9 cellular contexts compared by ENCODE assay signal in genomic region chr1:201503397-201504176, GRCh38. TPM values are rescaled to one million over a fixed set of nuclear protein-coding genes. Genes with fewer than 3 reads are reported as not detected.
DNase-seq lines count a peak whose midpoint lies in the region; ATAC-seq, FAIRE-seq and TF ChIP-seq lines count a peak whose summit lies in the region.
"Had no signal": no experiment of that assay in that cellular context is flagged by ENCODE, and none has a peak within 500 bp of the region (broad histone marks: within the 10 kb centered on the region; RNA-seq: fewer than 3 reads in every experiment).

No MANE protein-coding gene starts in this region.

- H3K27ac ChIP-seq in K562 (ENCODE audit: extremely low read depth, low read depth, low read length) (no peak overlapping the region), tibial artery (peak overlapping the region; percentile 93 to 97)
- H3K27ac ChIP-seq: 22Rv1 had no signal

- H3K79me2 ChIP-seq in K562 (ENCODE audit: control insufficient read depth, insufficient read depth, low read length) = no peaks in the 10 kb centered on the region

- POLR2A ChIA-PET in K562 (lab: Yijun Ruan, JAX) = interaction anchor here (0.6 to 1.6 kb wide), 7 partner anchors 9 to 40 kb away, joined by 3 to 6 read pairs (median 4); no protein-coding TSS in a partner anchor

- intact Hi-C loops in K562 (cut with micrococcal nuclease) (no loop called here), tibial artery (cut with DNase I; ENCODE audit: low total_unique reads) (no loop called here)

- no peak for TF ChIP-seq EP300 in K562 (IDR thresholded peaks at IDR 0.05; ENCODE audit: low read length)

- H3K36me3 ChIP-seq in K562 (ENCODE audit: control insufficient read depth, insufficient read depth, low read length) = no peaks in the 10 kb centered on the region
- H3K36me3 ChIP-seq in tibial artery = peaks cover 0 to 10% (median 9%) of the 10 kb centered on the region in 3 donors

- ATAC-seq in K562 = no peak
- no peak for ATAC-seq in HG02852 (IDR thresholded peaks at IDR 0.05; ENCODE audit: unreplicated experiment)

- TF ChIP-seq RAD21 in K562 (CRISPR knock-in tag; conservative IDR thresholded peaks at IDR 0.05 in 1 of 2, IDR thresholded peaks at IDR 0.05 in 1 of 2) = no peak

- in situ Hi-C loops in K562 (cut with MboI) = no loop called here

- no TSS peak for BruUV-seq in K562 (replicated peaks; lab: Mats Ljungman, UMichigan)

- DNase-seq in DMS 273 (lab: John Stamatoyannopoulos, UW; ENCODE audit: unreplicated experiment) = peak; percentile 78
- no peak for DNase-seq in DMS 273 treated with DMSO at 0.1 percent for 48 hours (lab: John Stamatoyannopoulos, UW)
- no peak for DNase-seq in K562 (ENCODE audit: extremely low read depth in 1 of 4, low spot score in 3 of 4)
- peak; percentile 77 for DNase-seq in kidney tubule cell (ENCODE audit: low spot score)
- peak; percentile 57 to 89 for DNase-seq in tibial artery
- no peak for DNase-seq in KG1 (lab: John Stamatoyannopoulos, UW)
- DNase-seq in NCI-H2196 treated with DMSO at 0.1 percent for 48 hours (lab: John Stamatoyannopoulos, UW; ENCODE audit: unreplicated experiment) = no peak

- CTCF ChIA-PET in K562 (lab: Yijun Ruan, JAX; ENCODE audit: low intra/inter-chr PET ratio) = no interaction called here

- TF ChIP-seq POLR2A in K562 (conservative IDR thresholded peaks at IDR 0.05) = no peak

- H3K4me3 ChIP-seq in K562 (no peak overlapping the region), tibial artery (peak overlapping the region; percentile 82 to 93)

- peak overlapping the region in 1 of 2 experiments; percentile 38; a peak in 1 of 4 replicates for H3K9ac ChIP-seq in K562 (ENCODE audit: insufficient read depth in 1 of 2, low read depth in 2 of 2, low read length in 2 of 2)

- peak; percentile 52 for FAIRE-seq in K562 (lab: Jason Lieb, UNC)

- no peaks in the 10 kb centered on the region for H3K9me1 ChIP-seq in K562 (ENCODE audit: control insufficient read depth, insufficient read depth, low read length)

- 20% methylated on average over 13 of the region's 13 CpGs for WGBS in K562 (ENCODE audit: insufficient coverage, low coverage, missing lambda C conversion rate)

- peaks cover 11 to 13% of the 10 kb centered on the region in 2 experiments for H3K4me1 ChIP-seq in K562 (replicated peaks in 1 of 2; ENCODE audit: control insufficient read depth in 2 of 2, insufficient read depth in 2 of 2, low read length in 2 of 2)
- H3K4me1 ChIP-seq in tibial artery = peaks cover 0 to 79% (median 62%) of the 10 kb centered on the region in 4 donors

- H3K27me3 ChIP-seq in K562 (ENCODE audit: control insufficient read depth in 2 of 2, insufficient read depth in 2 of 2, low read length in 2 of 2) (peaks cover 0 to 14% of the 10 kb centered on the region in 2 experiments; a peak in 1 of 5 replicates), tibial artery (no peaks in the 10 kb centered on the region)

- TF ChIP-seq CTCF in K562 (IDR thresholded peaks at IDR 0.05 in 2 of 3, conservative IDR thresholded peaks at IDR 0.05 in 1 of 3; ENCODE audit: insufficient read depth in 2 of 3, low read depth in 1 of 3, low read length in 3 of 3) (no peak), tibial artery (IDR thresholded peaks at IDR 0.05) (no peak)

- no peak overlapping the region for H2AFZ ChIP-seq in K562 (ENCODE audit: low read depth, low read length)

- no peaks in the 10 kb centered on the region for H3K9me3 ChIP-seq in K562 (replicated peaks; ENCODE audit: control insufficient read depth, insufficient read depth, low read depth, low read length)
- no peaks in the 10 kb centered on the region for H3K9me3 ChIP-seq in tibial artery

- no peaks in the 10 kb centered on the region for H4K20me1 ChIP-seq in K562 (replicated peaks; ENCODE audit: control insufficient read depth, insufficient read depth, low read length)

- no peak overlapping the region for H3K4me2 ChIP-seq in K562 (ENCODE audit: insufficient read depth, low read length)

TF ChIP-seq in K562, 482 proteins besides CTCF, POLR2A, EP300 and RAD21 (continues in another document):
- no peak for TF ChIP-seq DACH1 (IDR thresholded peaks at IDR 0.05; ENCODE audit: partially characterized antibody)
- TF ChIP-seq ATF3 (IDR thresholded peaks at IDR 0.05) = peak; percentile 53; the same call in 1 of the 2 replicates
- no peak for TF ChIP-seq ATF3 (CRISPR knock-in tag; conservative IDR thresholded peaks at IDR 0.05)
- TF ChIP-seq CREM (IDR thresholded peaks at IDR 0.05; ENCODE audit: low read depth) = 0 out of 2 replicates have a peak, but pooled peaks have one; percentile 36
- no peak for TF ChIP-seq IRF2 (CRISPR knock-in tag; IDR thresholded peaks at IDR 0.05)
- TF ChIP-seq CREB1 (IDR thresholded peaks at IDR 0.05) = peak; percentile 26; the same call in 1 of the 2 replicates
- no peak for TF ChIP-seq CREB1 (CRISPR knock-in tag; IDR thresholded peaks at IDR 0.05)

RNA-seq across cellular contexts. Expression of gene CSRP1, which starts 3.3 kb away (rescaled TPM):
- 6.5 and 10.3 TPM in 2 replicates for total RNA-seq in K562 (2011; cell fraction: chromatin; rRNA removed; ENCODE audit: low replicate concordance)
- total RNA-seq in K562 (2011; cell fraction: nucleolus; rRNA removed) = 7.0 and 7.5 TPM in 2 replicates
- 7.3 and 8.9 TPM in 2 replicates for total RNA-seq in K562 (2011; cell fraction: nucleoplasm; rRNA removed)
- total RNA-seq in K562 (2014; rRNA removed) (23.7 and 30.8 TPM in 2 replicates), K562 (2014; rRNA removed; fragmentation: Illumina TruSeq; extraction: Trizol) (19.6 and 22.6 TPM in 2 replicates), K562 (2015; rRNA removed; fragmentation: Illumina TruSeq; extraction: Trizol) (28.3 and 30.3 TPM in 2 replicates), K562 (2021) (25.7 and 28.2 TPM in 2 replicates)
- polyA plus RNA-seq in K562 (2011; rRNA removed) (21.3 and 23.7 TPM in 2 replicates), K562 (2014; fragmentation: Illumina TruSeq; extraction: Trizol) (34.6 and 39.4 TPM in 2 replicates), K562 (2014; fragmentation: Nextera tagmentation; extraction: Ambion mirVana) (10 to 100 TPM in 1 of 2 experiments, 1 to 10 TPM in 1; 6.8 to 11.0 TPM), K562 (2014; rRNA removed) (24.9 and 32.1 TPM in 2 replicates)
- polyA plus RNA-seq in K562 (2011; cell fraction: cytosol; rRNA removed) = 29.2 and 43.4 TPM in 2 replicates
- 14.3 and 20.0 TPM in 2 replicates for polyA plus RNA-seq in K562 (2011; cell fraction: nucleus; rRNA removed)
- 39.0 and 47.5 TPM in 2 replicates for polyA plus RNA-seq in K562 (2012)
- 14.3 and 19.7 TPM in 2 replicates for polyA minus RNA-seq in K562 (2011; rRNA and poly(A)+ RNA removed)
- polyA minus RNA-seq in K562 (2011; cell fraction: cytosol; rRNA and poly(A)+ RNA removed) = 12.0 and 16.7 TPM in 2 replicates
- 7.7 and 8.8 TPM in 2 replicates for polyA minus RNA-seq in K562 (2011; cell fraction: nucleus; rRNA and poly(A)+ RNA removed)

RNA-seq across cellular contexts. Expression of gene PHLDA3, which starts 34.6 kb away (rescaled TPM):
- total RNA-seq in K562 (2011; cell fraction: chromatin; rRNA removed; ENCODE audit: low replicate concordance) = not detected in 2 replicates
- total RNA-seq in K562 (2011; cell fraction: nucleolus; rRNA removed) = not detected in 2 replicates
- not detected in 2 replicates for total RNA-seq in K562 (2011; cell fraction: nucleoplasm; rRNA removed)
- total RNA-seq in K562 (2014; rRNA removed) (0.27 TPM in 1 of 2 replicates, not detected in the other), K562 (2014; rRNA removed; fragmentation: Illumina TruSeq; extraction: Trizol) (not detected in 2 replicates), K562 (2015; rRNA removed; fragmentation: Illumina TruSeq; extraction: Trizol) (not detected in 2 replicates), K562 (2021) (0.11 and 0.42 TPM in 2 replicates)
- polyA plus RNA-seq in K562 (2011; rRNA removed) (not detected in 2 replicates), K562 (2014; fragmentation: Illumina TruSeq; extraction: Trizol) (not detected in 2 replicates), K562 (2014; fragmentation: Nextera tagmentation; extraction: Ambion mirVana) (not detected), K562 (2014; rRNA removed) (not detected in 2 replicates)
- 0.13 TPM in 1 of 2 replicates, not detected in the other for polyA plus RNA-seq in K562 (2011; cell fraction: cytosol; rRNA removed)
- 0.04 TPM in 1 of 2 replicates, not detected in the other for polyA plus RNA-seq in K562 (2011; cell fraction: nucleus; rRNA removed)
- polyA plus RNA-seq in K562 (2012) = not detected in 2 replicates
- not detected in 2 replicates for polyA minus RNA-seq in K562 (2011; rRNA and poly(A)+ RNA removed)
- polyA minus RNA-seq in K562 (2011; cell fraction: cytosol; rRNA and poly(A)+ RNA removed) = not detected in 2 replicates
- not detected in 2 replicates for polyA minus RNA-seq in K562 (2011; cell fraction: nucleus; rRNA and poly(A)+ RNA removed)

RNA-seq across cellular contexts. Expression of gene NAV1, which starts 35.3 kb away (rescaled TPM):
- 12.5 and 15.1 TPM in 2 replicates for total RNA-seq in K562 (2011; cell fraction: chromatin; rRNA removed; ENCODE audit: low replicate concordance)
- 5.0 and 6.2 TPM in 2 replicates for total RNA-seq in K562 (2011; cell fraction: nucleolus; rRNA removed)
- 10.3 and 12.7 TPM in 2 replicates for total RNA-seq in K562 (2011; cell fraction: nucleoplasm; rRNA removed)
- total RNA-seq in K562 (2014; rRNA removed) (4.5 and 4.9 TPM in 2 replicates), K562 (2014; rRNA removed; fragmentation: Illumina TruSeq; extraction: Trizol) (3.2 and 3.7 TPM in 2 replicates), K562 (2015; rRNA removed; fragmentation: Illumina TruSeq; extraction: Trizol) (2.9 and 3.3 TPM in 2 replicates), K562 (2021) (15.4 and 16.8 TPM in 2 replicates)
- polyA plus RNA-seq in K562 (2011; rRNA removed) (0.91 TPM in 2 replicates), K562 (2014; fragmentation: Illumina TruSeq; extraction: Trizol) (10.7 and 13.2 TPM in 2 replicates), K562 (2014; fragmentation: Nextera tagmentation; extraction: Ambion mirVana) (1 to 10 TPM; 1.8 to 2.1 TPM), K562 (2014; rRNA removed) (4.2 and 5.6 TPM in 2 replicates)
- polyA plus RNA-seq in K562 (2011; cell fraction: cytosol; rRNA removed) = 0.63 and 0.92 TPM in 2 replicates
- polyA plus RNA-seq in K562 (2011; cell fraction: nucleus; rRNA removed) = 2.0 and 4.7 TPM in 2 replicates
- 16.3 and 25.4 TPM in 2 replicates for polyA plus RNA-seq in K562 (2012)
- 1.5 and 1.9 TPM in 2 replicates for polyA minus RNA-seq in K562 (2011; rRNA and poly(A)+ RNA removed)
- 3.9 and 4.1 TPM in 2 replicates for polyA minus RNA-seq in K562 (2011; cell fraction: cytosol; rRNA and poly(A)+ RNA removed)
- 2.9 and 3.0 TPM in 2 replicates for polyA minus RNA-seq in K562 (2011; cell fraction: nucleus; rRNA and poly(A)+ RNA removed)

Comparison
In these comparisons a context has a peak if more than half of its experiments do, and no peak if none do; other contexts are left out.
1. DNase-seq: peak in DMS 273 (single experiment), kidney tubule cell (single experiment) and tibial artery (2 of 2); none in DMS 273 treated with DMSO at 0.1 percent for 48 hours (single experiment), K562 (0 of 4), KG1 (single experiment) and NCI-H2196 treated with DMSO at 0.1 percent for 48 hours (single experiment).